ENCODE assay signal across 15 cellular contexts in the genomic region with DNA sequence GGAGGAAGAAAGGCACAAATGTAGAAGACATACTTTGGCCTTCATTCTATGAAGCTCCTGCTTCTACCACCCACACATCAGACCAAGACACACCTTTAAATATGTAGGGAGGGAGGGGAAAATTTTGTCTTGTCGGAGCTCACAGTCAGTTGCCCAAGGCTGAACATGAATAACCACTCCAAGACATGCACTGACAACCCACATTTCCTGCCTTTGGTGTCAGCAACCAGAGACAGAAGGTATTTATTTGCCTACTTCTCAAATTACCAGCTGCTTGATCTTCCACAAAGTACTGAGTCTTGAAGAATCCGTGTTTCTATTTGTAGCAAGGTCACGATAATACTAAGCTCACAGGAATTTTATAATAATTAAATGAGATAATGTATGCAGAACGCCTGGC.
DNase-seq lines count a peak whose midpoint lies in the region; ATAC-seq, FAIRE-seq and TF ChIP-seq lines count a peak whose summit lies in the region.
"Had no signal": no experiment of that assay in that cellular context is flagged by ENCODE, and none has a peak within 500 bp of the region (broad histone marks: within the 10 kb centered on the region; RNA-seq: fewer than 3 reads in every experiment).

No MANE protein-coding gene starts in this region.

- no peaks in the 10 kb centered on the region for H3K9me1 ChIP-seq in keratinocyte (ENCODE audit: control insufficient read depth, extremely low read depth, insufficient read depth, low read length)

- peaks cover 36% of the 10 kb centered on the region for H3K4me1 ChIP-seq in RWPE2 (ENCODE audit: insufficient read depth, poor library complexity, severe bottlenecking)
- H3K4me1 ChIP-seq in keratinocyte (ENCODE audit: control insufficient read depth, extremely low read depth, insufficient read depth, low read length): peaks cover 45% of the 10 kb centered on the region
- no peaks in the 10 kb centered on the region for H3K4me1 ChIP-seq in OCI-LY7 (ENCODE audit: insufficient read depth, low read length, poor library complexity, severe bottlenecking)

- H3K27ac ChIP-seq in RWPE2 (ENCODE audit: poor library complexity, severe bottlenecking) (peak overlapping the region; percentile 73), keratinocyte (ENCODE audit: control insufficient read depth, insufficient read depth, low read length) (peak overlapping the region; percentile 80), OCI-LY7 (ENCODE audit: low read depth, low read length, poor library complexity, severe bottlenecking) (no peak overlapping the region), caudate nucleus (ENCODE audit: low read depth, low read length) (no peak overlapping the region)
- H3K27ac ChIP-seq: C4-2B had no signal

- H4K20me1 ChIP-seq in keratinocyte (ENCODE audit: control insufficient read depth, extremely low read depth, insufficient read depth, low read length) (no peaks in the 10 kb centered on the region), OCI-LY7 (ENCODE audit: insufficient read depth, low read length) (no peaks in the 10 kb centered on the region)

- no peaks in the 10 kb centered on the region for H3K79me2 ChIP-seq in keratinocyte (ENCODE audit: control insufficient read depth, insufficient read depth, low read length)
- no peaks in the 10 kb centered on the region for H3K79me2 ChIP-seq in OCI-LY7 (ENCODE audit: insufficient read depth, low read depth, low read length)

- H3K9me3 ChIP-seq in RWPE2 (ENCODE audit: severe bottlenecking): no peaks in the 10 kb centered on the region
- no peaks in the 10 kb centered on the region for H3K9me3 ChIP-seq in keratinocyte (ENCODE audit: control insufficient read depth, low read depth, low read length)
- H3K9me3 ChIP-seq in OCI-LY7 (ENCODE audit: low read length): no peaks in the 10 kb centered on the region
- H3K9me3 ChIP-seq: HAP-1 had no signal

- TF ChIP-seq CTCF in RWPE2 (IDR thresholded peaks at IDR 0.05; ENCODE audit: poor library complexity, severe bottlenecking): no peak
- no peak for TF ChIP-seq CTCF in keratinocyte (optimal IDR thresholded peaks at IDR 0.05 in 1 of 3, IDR thresholded peaks at IDR 0.05 in 1 of 3, conservative IDR thresholded peaks at IDR 0.05 in 1 of 3; ENCODE audit: extremely low read depth in 1 of 3, insufficient read depth in 2 of 3, low read length in 3 of 3)
- TF ChIP-seq CTCF in OCI-LY7 (conservative IDR thresholded peaks at IDR 0.05; ENCODE audit: low read length): no peak

- no peak for TF ChIP-seq RAD21 in Ishikawa (IDR thresholded peaks at IDR 0.05; ENCODE audit: low read depth)

- H3K9ac ChIP-seq in keratinocyte (ENCODE audit: control insufficient read depth, extremely low read depth, insufficient read depth, low read length): no peak overlapping the region

- DNase-seq in DMS153 treated with DMSO at 0.1 percent for 48 hours (lab: John Stamatoyannopoulos, UW; ENCODE audit: unreplicated experiment) (peak; percentile 62), RWPE2 (ENCODE audit: low spot score) (peak; percentile 72), keratinocyte (ENCODE audit: low read depth, low spot score) (peak; percentile 90), DMS114 treated with DMSO at 0.1 percent for 48 hours (lab: John Stamatoyannopoulos, UW; ENCODE audit: unreplicated experiment) (no peak), NCI-H128 (lab: John Stamatoyannopoulos, UW; ENCODE audit: unreplicated experiment) (no peak), OCI-LY7 (ENCODE audit: low spot score) (no peak), caudate nucleus (lab: John Stamatoyannopoulos, UW) (no peak)
- DNase-seq: activated T-cell treated with anti-CD3 and anti-CD28 coated beads, Interleukin-2, amount 50 U/mL, for 48 hours; erythroblast; kidney; NCI-H2227 treated with DMSO at 0.1 percent for 48 hours; stimulated activated CD4-positive, alpha-beta T cell treated with anti-CD3 and anti-CD28 coated beads, Interleukin-15, amount 100 ng/mL, for 24 hours had no signal

- no peaks in the 10 kb centered on the region for H3K27me3 ChIP-seq in RWPE2 (ENCODE audit: insufficient read depth, poor library complexity, severe bottlenecking)
- H3K27me3 ChIP-seq in keratinocyte (ENCODE audit: control insufficient read depth, extremely low read depth, insufficient read depth, low read length): no peaks in the 10 kb centered on the region

- H3K9me2 ChIP-seq in OCI-LY7 (ENCODE audit: insufficient read depth, low read length): no peaks in the 10 kb centered on the region

- intact Hi-C loops in OCI-LY7 (cut with micrococcal nuclease; ENCODE audit: unreplicated experiment): no loop called here

- H3K4me2 ChIP-seq in keratinocyte (ENCODE audit: control insufficient read depth, extremely low read depth, insufficient read depth, low read depth, low read length) (peak overlapping the region; percentile 76), OCI-LY7 (ENCODE audit: low read length) (no peak overlapping the region)

- H3K36me3 ChIP-seq in RWPE2 (ENCODE audit: low read depth) (no peaks in the 10 kb centered on the region), keratinocyte (ENCODE audit: control insufficient read depth in 2 of 2, extremely low read depth in 1 of 2, insufficient read depth in 2 of 2, low read length in 2 of 2) (no peaks in the 10 kb centered on the region), OCI-LY7 (ENCODE audit: insufficient read depth, low read length) (no peaks in the 10 kb centered on the region)
- H3K36me3 ChIP-seq: HAP-1 had no signal

- TF ChIP-seq EP300 in Ishikawa (IDR thresholded peaks at IDR 0.05; ENCODE audit: borderline replicate concordance): no peak

- no TSS peak for BruUV-seq in OCI-LY7 (replicated peaks; lab: Mats Ljungman, UMichigan)

- POLR2A ChIA-PET in OCI-LY7 (lab: Charles Lee): interaction anchor here (1.0 to 1.2 kb wide), 2 partner anchors 8 to 153 kb away, joined by 3 to 4 read pairs; no protein-coding TSS in a partner anchor

- H2AFZ ChIP-seq in keratinocyte (ENCODE audit: control insufficient read depth, low read length) (peak overlapping the region; percentile 77), OCI-LY7 (ENCODE audit: low read length) (no peak overlapping the region)

- FAIRE-seq in keratinocyte (lab: Jason Lieb, UNC): peak; percentile 98
- FAIRE-seq: kidney had no signal

- peak; percentile 87 for ATAC-seq in RWPE2 (ENCODE audit: low read depth)

- CTCF ChIA-PET in OCI-LY7 (lab: Charles Lee; ENCODE audit: unreplicated experiment): no interaction called here

- dilution Hi-C loops in keratinocyte (cut with MboI; ENCODE audit: extremely low pct_ligation_motif_present, low sequenced_read_pairs): no loop called here

- H3K4me3 ChIP-seq in RWPE2 (ENCODE audit: severe bottlenecking) (no peak overlapping the region), keratinocyte (ENCODE audit: control insufficient read depth in 2 of 3, extremely low read depth in 1 of 3, insufficient read depth in 2 of 3, low read depth in 1 of 3, low read length in 3 of 3) (peak overlapping the region in 2 of 3 experiments; percentile 16 to 56), OCI-LY7 (ENCODE audit: low read depth, low read length, poor library complexity, severe bottlenecking) (no peak overlapping the region)
- H3K4me3 ChIP-seq: HAP-1 had no signal

TF ChIP-seq in Ishikawa, 13 proteins besides CTCF, POLR2A, EP300 and RAD21:
- no peak for TF ChIP-seq TEAD4 (IDR thresholded peaks at IDR 0.05)
- no peak for TF ChIP-seq NFIC (IDR thresholded peaks at IDR 0.05)
- no peak for TF ChIP-seq ZBTB7A (IDR thresholded peaks at IDR 0.05; ENCODE audit: low read depth)
- 0 out of 2 replicates have a peak, but pooled peaks have one; percentile 14 for TF ChIP-seq EGR1 (IDR thresholded peaks at IDR 0.05)
- no peak for TF ChIP-seq TCF12 (IDR thresholded peaks at IDR 0.05; ENCODE audit: low read depth)
- no peak for TF ChIP-seq CREB1 (IDR thresholded peaks at IDR 0.05; ENCODE audit: low read depth)

Comparison
In these comparisons a context has a peak if more than half of its experiments do, and no peak if none do; other contexts are left out.
1. DNase-seq: peak in DMS153 treated with DMSO at 0.1 percent for 48 hours (single experiment), RWPE2 (single experiment) and keratinocyte (single experiment); none in DMS114 treated with DMSO at 0.1 percent for 48 hours (single experiment), NCI-H128 (single experiment), OCI-LY7 (single experiment) and caudate nucleus (0 of 61).
2. H3K27ac ChIP-seq: peak in RWPE2 (single experiment) and keratinocyte (single experiment); none in OCI-LY7 (single experiment) and caudate nucleus (single experiment).
3. H3K4me3 ChIP-seq: peak in keratinocyte (2 of 3); none in RWPE2 (single experiment) and OCI-LY7 (single experiment).